1 cellular context compared by ENCODE assay signal in genomic region chr9:69097053-69097452, GRCh38.
TF ChIP-seq lines count a peak whose summit lies in the region.

No MANE protein-coding gene starts in this region.

TF ChIP-seq in GM23338, 12 proteins besides CTCF, POLR2A, EP300 and RAD21 (continued from another document):
- TF ChIP-seq ZNF462 (CRISPR knock-in tag; IDR thresholded peaks at IDR 0.05) (no peak), ZNF114 (CRISPR knock-in tag; IDR thresholded peaks at IDR 0.05) (no peak), STAT1 (IDR thresholded peaks at IDR 0.05; ENCODE audit: unreplicated experiment) (no peak), JUNB (IDR thresholded peaks at IDR 0.05; ENCODE audit: unreplicated experiment) (no peak)
TF ChIP-seq in GM23338: peak in this region for 0.
